19 cellular contexts compared by ENCODE assay signal in the genomic region with DNA sequence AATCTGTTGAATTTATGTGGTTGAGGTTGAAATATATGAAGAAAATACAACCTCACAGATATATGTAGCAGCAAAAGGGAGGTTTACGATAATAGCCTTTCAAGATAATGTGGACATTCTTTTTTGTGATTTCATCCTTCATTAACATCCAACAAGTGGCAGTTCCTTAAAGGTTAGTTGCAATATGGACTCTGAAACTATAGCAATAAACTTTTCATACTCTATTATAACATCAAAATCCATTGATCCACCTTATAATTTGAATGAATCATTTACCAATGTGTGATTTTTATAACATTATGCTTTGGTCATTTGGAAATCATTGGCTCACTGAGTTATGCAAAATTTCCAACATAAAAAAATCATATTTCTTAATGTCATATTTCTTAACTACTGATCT.
DNase-seq lines count a peak whose midpoint lies in the region; ATAC-seq, FAIRE-seq and TF ChIP-seq lines count a peak whose summit lies in the region.
"Had no signal": no experiment of that assay in that cellular context is flagged by ENCODE, and none has a peak within 500 bp of the region (broad histone marks: within the 10 kb centered on the region; RNA-seq: fewer than 3 reads in every experiment).

No MANE protein-coding gene starts in this region.

- peak; percentile 82 for FAIRE-seq in colon (lab: Jason Lieb, UNC)
- FAIRE-seq in pancreas (lab: Jason Lieb, UNC): peak; percentile 65
- FAIRE-seq: A549, D721Med, GM12891, GM19239 had no signal

- H3K4me1 ChIP-seq in mucosa of descending colon (ENCODE audit: low read depth) (no peaks in the 10 kb centered on the region), pancreas (peaks cover 0 to 8% (median 0%) of the 10 kb centered on the region in 3 donors)
- H3K4me1 ChIP-seq: A549; BLaER1 treated with 17β-estradiol and CSF1 and Interleukin-3, amounts not matched to agents 10 nM and 100 nM; Caco-2 had no signal

- H3K9me3 ChIP-seq in mucosa of descending colon: no peaks in the 10 kb centered on the region
- no peaks in the 10 kb centered on the region for H3K9me3 ChIP-seq in pancreas
- H3K9me3 ChIP-seq: A549; BLaER1 treated with 17β-estradiol and CSF1 and Interleukin-3, amounts not matched to agents 10 nM and 100 nM; Caco-2 had no signal

- 85 to 95% methylated on average over 1 of the region's 1 CpG for WGBS in pancreas, 2 donors

- no peaks in the 10 kb centered on the region for H3K36me3 ChIP-seq in mucosa of descending colon (ENCODE audit: low read depth)
- no peaks in the 10 kb centered on the region for H3K36me3 ChIP-seq in pancreas
- H3K36me3 ChIP-seq: BLaER1 treated with 17β-estradiol and CSF1 and Interleukin-3, amounts not matched to agents 10 nM and 100 nM had no signal

- DNase-seq in mucosa of descending colon: no peak
- no peak for DNase-seq in pancreas
- DNase-seq in activated T-cell treated with anti-CD3 and anti-CD28 coated beads, Interleukin-2, amount 50 U/mL, for 48 hours: no peak
- no peak for DNase-seq in left lobe of liver (ENCODE audit: low spot score)
- DNase-seq: AML-193; Caco-2; Calu3; CD4-positive, alpha-beta T cell; CD8-positive, alpha-beta T cell; DMS79 treated with DMSO at 0.1 percent for 48 hours; GF-D8 had no signal

- TF ChIP-seq CTCF in mucosa of descending colon (IDR thresholded peaks at IDR 0.05): no peak
- TF ChIP-seq CTCF in pancreas (IDR thresholded peaks at IDR 0.05): no peak

- intact Hi-C loops in mucosa of descending colon (cut with DNase I, micrococcal nuclease) (no loop called here), pancreas (cut with DNase I) (no loop called here)

- peak; percentile 74 for ATAC-seq in mucosa of descending colon
- no peak for ATAC-seq in pancreas
- ATAC-seq in left lobe of liver: no peak
- ATAC-seq: A549; CD8-positive, alpha-beta T cell had no signal

- no peak overlapping the region for H3K27ac ChIP-seq in pancreas
- H3K27ac ChIP-seq: 22Rv1; A549; BLaER1 treated with 17β-estradiol and CSF1 and Interleukin-3, amounts not matched to agents 10 nM and 100 nM; C4-2B had no signal

- H3K4me3 ChIP-seq in mucosa of descending colon (no peak overlapping the region), pancreas (no peak overlapping the region)
- H3K4me3 ChIP-seq: A549; BLaER1 treated with 17β-estradiol and CSF1 and Interleukin-3, amounts not matched to agents 10 nM and 100 nM had no signal

- H3K27me3 ChIP-seq in pancreas: no peaks in the 10 kb centered on the region
- H3K27me3 ChIP-seq: BLaER1 treated with 17β-estradiol and CSF1 and Interleukin-3, amounts not matched to agents 10 nM and 100 nM had no signal
